ENCODE assay signal across 29 cellular contexts in genomic region chr3:126445506-126445905, GRCh38. TPM values are rescaled to one million over a fixed set of nuclear protein-coding genes. Genes with fewer than 3 reads are reported as not detected.
DNase-seq lines count a peak whose midpoint lies in the region; ATAC-seq and TF ChIP-seq lines count a peak whose summit lies in the region.
"Had no signal": no experiment of that assay in that cellular context is flagged by ENCODE, and none has a peak within 500 bp of the region (broad histone marks: within the 10 kb centered on the region; RNA-seq: fewer than 3 reads in every experiment).

No MANE protein-coding gene starts in this region.

- no peaks in the 10 kb centered on the region for H3K9me3 ChIP-seq in upper lobe of right lung
- H3K9me3 ChIP-seq in CD8-positive, alpha-beta memory T cell (ENCODE audit: low read length), result no peaks in the 10 kb centered on the region
- H3K9me3 ChIP-seq: BE2C, SJSA1 had no signal

- H3K36me3 Mint-ChIP-seq in progenitor cell of endocrine pancreas (ENCODE audit: insufficient read depth), result peaks cover 3% of the 10 kb centered on the region
- H3K36me3 Mint-ChIP-seq in activated naive CD4-positive, alpha-beta T cell treated with anti-CD3 and anti-CD28 coated beads, Interleukin-2, amount 10 ng/mL, durations not matched to agents 7 days and 5 days, result peaks cover 2% of the 10 kb centered on the region
- peaks cover 0 to 66% (median 5%) of the 10 kb centered on the region in 3 donors for H3K36me3 Mint-ChIP-seq in CD8-positive, alpha-beta memory T cell

- peaks cover 10% of the 10 kb centered on the region for H3K4me1 Mint-ChIP-seq in progenitor cell of endocrine pancreas (ENCODE audit: low read depth)
- no peaks in the 10 kb centered on the region for H3K4me1 Mint-ChIP-seq in activated naive CD4-positive, alpha-beta T cell treated with anti-CD3 and anti-CD28 coated beads, Interleukin-2, amount 10 ng/mL, durations not matched to agents 7 days and 5 days
- peaks cover 0 to 3% (median 0%) of the 10 kb centered on the region in 3 donors for H3K4me1 Mint-ChIP-seq in CD8-positive, alpha-beta memory T cell

- CTCF ChIA-PET in activated naive CD4-positive, alpha-beta T cell treated with anti-CD3 and anti-CD28 coated beads, Interleukin-2, amount 10 ng/mL, durations not matched to agents 7 days and 5 days (lab: Charles Lee), result no interaction called here
- CTCF ChIA-PET in CD8-positive, alpha-beta memory T cell (lab: Charles Lee), result no interaction called here

- H3K27me3 Mint-ChIP-seq in progenitor cell of endocrine pancreas, result no peaks in the 10 kb centered on the region
- H3K27me3 Mint-ChIP-seq in activated naive CD4-positive, alpha-beta T cell treated with anti-CD3 and anti-CD28 coated beads, Interleukin-2, amount 10 ng/mL, durations not matched to agents 7 days and 5 days, result no peaks in the 10 kb centered on the region
- H3K27me3 Mint-ChIP-seq in CD8-positive, alpha-beta memory T cell, result no peaks in the 10 kb centered on the region

- H3K27ac Mint-ChIP-seq in progenitor cell of endocrine pancreas, result peak overlapping the region; percentile 45
- no peak overlapping the region for H3K27ac Mint-ChIP-seq in activated naive CD4-positive, alpha-beta T cell treated with anti-CD3 and anti-CD28 coated beads, Interleukin-2, amount 10 ng/mL, durations not matched to agents 7 days and 5 days
- H3K27ac Mint-ChIP-seq in CD8-positive, alpha-beta memory T cell, result peak overlapping the region in 3 of 8 donors; percentile 2 to 78 (median 19)
- H3K27ac Mint-ChIP-seq: H9 had no signal

- POLR2A ChIA-PET in CD8-positive, alpha-beta memory T cell (lab: Charles Lee), result no interaction called here

- no peak overlapping the region for H3K27ac ChIP-seq in upper lobe of right lung
- H3K27ac ChIP-seq in CD8-positive, alpha-beta memory T cell (ENCODE audit: low read depth, low read length), result no peak overlapping the region
- H3K27ac ChIP-seq: SJSA1 had no signal

- intact Hi-C loops in upper lobe of right lung (cut with DNase I), result no loop called here

- H3K4me3 ChIP-seq in upper lobe of right lung, result no peak overlapping the region
- H3K4me3 ChIP-seq in CD8-positive, alpha-beta memory T cell (ENCODE audit: low read length), result no peak overlapping the region
- H3K4me3 ChIP-seq: GM23338, SJSA1 had no signal

- no peaks in the 10 kb centered on the region for H3K4me1 ChIP-seq in upper lobe of right lung
- no peaks in the 10 kb centered on the region for H3K4me1 ChIP-seq in CD8-positive, alpha-beta memory T cell (ENCODE audit: insufficient read depth, low read length)
- H3K4me1 ChIP-seq: BE2C, SJSA1 had no signal

- ATAC-seq in upper lobe of right lung (no peak), GM18909 (IDR thresholded peaks at IDR 0.05; ENCODE audit: poor library complexity, unreplicated experiment) (no peak)
- ATAC-seq: PC-3 had no signal

- H3K36me3 ChIP-seq in upper lobe of right lung, result peaks cover 30% of the 10 kb centered on the region
- no peaks in the 10 kb centered on the region for H3K36me3 ChIP-seq in CD8-positive, alpha-beta memory T cell (ENCODE audit: insufficient read depth, low read length)
- H3K36me3 ChIP-seq: BE2C had no signal

- no peaks in the 10 kb centered on the region for H3K9me3 Mint-ChIP-seq in progenitor cell of endocrine pancreas (ENCODE audit: low read depth)
- H3K9me3 Mint-ChIP-seq in activated naive CD4-positive, alpha-beta T cell treated with anti-CD3 and anti-CD28 coated beads, Interleukin-2, amount 10 ng/mL, durations not matched to agents 7 days and 5 days, result no peaks in the 10 kb centered on the region
- no peaks in the 10 kb centered on the region for H3K9me3 Mint-ChIP-seq in CD8-positive, alpha-beta memory T cell
- H3K9me3 Mint-ChIP-seq: GM23338, H9 had no signal

- peak; percentile 44 for DNase-seq in activated CD8-positive, alpha-beta memory T cell treated with anti-CD3 and anti-CD28 coated beads for 24 hours
- DNase-seq in activated CD8-positive, alpha-beta memory T cell treated with anti-CD3 and anti-CD28 coated beads, Interleukin-2, amount 50 U/mL, for 48 hours, result no peak
- peak; percentile 32 for DNase-seq in islet precursor cell
- no peak for DNase-seq in progenitor cell of endocrine pancreas (ENCODE audit: low spot score, unreplicated experiment)
- peak; percentile 19 for DNase-seq in upper lobe of right lung
- no peak for DNase-seq in activated naive CD4-positive, alpha-beta T cell treated with anti-CD3 and anti-CD28 coated beads, Interleukin-2, amount 10 ng/mL, durations not matched to agents 7 days and 5 days
- no peak for DNase-seq in CD8-positive, alpha-beta memory T cell
- DNase-seq: 8988T; ACHN; BE2C; DMS153; DND-41; H9; Karpas-422; NCI-H1092 treated with DMSO at 0.1 percent for 48 hours; NCI-H1436 treated with DMSO at 0.1 percent for 48 hours; NCI-H187 treated with DMSO at 0.1 percent for 48 hours; NCI-H2107; NCI-H526; NCI-H82; NK-92 treated with Interleukin-12 subunit alpha and Interleukin-12 subunit beta, amount 100 ng/mL, for 24 hours; PC-3; Right ventricle myocardium superior had no signal

- no peak overlapping the region for H3K4me3 Mint-ChIP-seq in progenitor cell of endocrine pancreas (ENCODE audit: low read depth)
- H3K4me3 Mint-ChIP-seq in activated naive CD4-positive, alpha-beta T cell treated with anti-CD3 and anti-CD28 coated beads, Interleukin-2, amount 10 ng/mL, durations not matched to agents 7 days and 5 days, result no peak overlapping the region
- H3K4me3 Mint-ChIP-seq in CD8-positive, alpha-beta memory T cell, result no peak overlapping the region
- H3K4me3 Mint-ChIP-seq: CD14-positive monocyte, GM23338, H9 had no signal

- no peaks in the 10 kb centered on the region for H3K27me3 ChIP-seq in upper lobe of right lung
- H3K27me3 ChIP-seq in CD8-positive, alpha-beta memory T cell (ENCODE audit: insufficient read depth, low read length, poor library complexity, severe bottlenecking), result no peaks in the 10 kb centered on the region
- H3K27me3 ChIP-seq: BE2C, SJSA1 had no signal

- TF ChIP-seq CTCF in progenitor cell of endocrine pancreas (IDR thresholded peaks at IDR 0.05; ENCODE audit: unreplicated experiment), result no peak
- TF ChIP-seq CTCF in upper lobe of right lung (IDR thresholded peaks at IDR 0.05), result no peak

RNA-seq across cellular contexts. Expression of gene ZXDC, which starts 30.2 kb away (rescaled TPM):
- total RNA-seq in progenitor cell of endocrine pancreas (40.0 and 40.5 TPM in 2 replicates), upper lobe of right lung (40.3 TPM)
- total RNA-seq in CD8-positive, alpha-beta memory T cell, result 10 to 100 TPM; 24.2 to 25.0 TPM
- polyA plus RNA-seq in CD8-positive, alpha-beta memory T cell, result 24.6 TPM

RNA-seq across cellular contexts. Expression of gene CFAP100, which starts 50.8 kb away (rescaled TPM):
- total RNA-seq in progenitor cell of endocrine pancreas (0.79 and 1.00 TPM in 2 replicates), upper lobe of right lung (not detected)
- not detected for total RNA-seq in CD8-positive, alpha-beta memory T cell
- not detected for polyA plus RNA-seq in CD8-positive, alpha-beta memory T cell
- total RNA-seq: HepG2, HT1080, PC-3, Right ventricle myocardium superior, SJSA1 had no signal
- polyA plus RNA-seq: CD14-positive monocyte, GM23338 had no signal

Comparison
In these comparisons a context has a peak if more than half of its experiments do, and no peak if none do; other contexts are left out.
1. DNase-seq: peak in activated CD8-positive, alpha-beta memory T cell treated with anti-CD3 and anti-CD28 coated beads for 24 hours (single experiment), islet precursor cell (single experiment) and upper lobe of right lung (single experiment); none in activated CD8-positive, alpha-beta memory T cell treated with anti-CD3 and anti-CD28 coated beads, Interleukin-2, amount 50 U/mL, for 48 hours (single experiment), progenitor cell of endocrine pancreas (single experiment), activated naive CD4-positive, alpha-beta T cell treated with anti-CD3 and anti-CD28 coated beads, Interleukin-2, amount 10 ng/mL, durations not matched to agents 7 days and 5 days (single experiment) and CD8-positive, alpha-beta memory T cell (0 of 5).